9 cellular contexts compared by ENCODE assay signal in genomic region chr10:129958686-129959543, GRCh38. TPM values are rescaled to one million over a fixed set of nuclear protein-coding genes. Genes with fewer than 3 reads are reported as not detected.
A peak's percentile ranks its signal among the peaks of the same experiment; 100 is the strongest.
DNase-seq lines count a peak whose midpoint lies in the region; ATAC-seq and TF ChIP-seq lines count a peak whose summit lies in the region.
"Had no signal": no experiment of that assay in that cellular context is flagged by ENCODE, and none has a peak within 500 bp of the region (broad histone marks: within the 10 kb centered on the region; RNA-seq: fewer than 3 reads in every experiment).

No MANE protein-coding gene starts in this region.

- no peak for TF ChIP-seq CTCF in mesothelial cell of epicardium (IDR thresholded peaks at IDR 0.05; ENCODE audit: unreplicated experiment)
- TF ChIP-seq CTCF in type B pancreatic cell (conservative IDR thresholded peaks at IDR 0.05): no peak

- peak overlapping the region; percentile 13 for H3K27ac Mint-ChIP-seq in activated T-cell treated with anti-CD3 and anti-CD28 coated beads, Interleukin-2, amount 50 U/mL, for 24 hours
- no peak overlapping the region for H3K27ac Mint-ChIP-seq in central memory CD8-positive, alpha-beta T cell (ENCODE audit: low read depth)
- H3K27ac Mint-ChIP-seq in mesothelial cell of epicardium (no peak overlapping the region), type B pancreatic cell (peak overlapping the region; percentile 6)

- H3K4me3 Mint-ChIP-seq in activated T-cell treated with anti-CD3 and anti-CD28 coated beads, Interleukin-2, amount 50 U/mL, for 24 hours: no peak overlapping the region
- H3K4me3 Mint-ChIP-seq in central memory CD8-positive, alpha-beta T cell: peak overlapping the region; percentile 31
- H3K4me3 Mint-ChIP-seq in mesothelial cell of epicardium: peak overlapping the region; percentile 51
- peak overlapping the region; percentile 76 for H3K4me3 Mint-ChIP-seq in type B pancreatic cell

- peaks cover 80% of the 10 kb centered on the region for H3K27me3 Mint-ChIP-seq in activated T-cell treated with anti-CD3 and anti-CD28 coated beads, Interleukin-2, amount 50 U/mL, for 24 hours
- peaks cover 83% of the 10 kb centered on the region for H3K27me3 Mint-ChIP-seq in central memory CD8-positive, alpha-beta T cell
- H3K27me3 Mint-ChIP-seq in mesothelial cell of epicardium (ENCODE audit: low read depth): peaks cover 87% of the 10 kb centered on the region
- peaks cover 84% of the 10 kb centered on the region for H3K27me3 Mint-ChIP-seq in type B pancreatic cell

- no peaks in the 10 kb centered on the region for H3K9me3 Mint-ChIP-seq in activated T-cell treated with anti-CD3 and anti-CD28 coated beads, Interleukin-2, amount 50 U/mL, for 24 hours
- no peaks in the 10 kb centered on the region for H3K9me3 Mint-ChIP-seq in central memory CD8-positive, alpha-beta T cell
- H3K9me3 Mint-ChIP-seq in mesothelial cell of epicardium: no peaks in the 10 kb centered on the region
- H3K9me3 Mint-ChIP-seq in type B pancreatic cell: no peaks in the 10 kb centered on the region

- no peak for ATAC-seq in central memory CD8-positive, alpha-beta T cell (replicated peaks; ENCODE audit: extremely low read depth, poor library complexity, severe bottlenecking)
- ATAC-seq in HG03196 (IDR thresholded peaks at IDR 0.05; ENCODE audit: unreplicated experiment): no peak
- ATAC-seq in HG02852 (IDR thresholded peaks at IDR 0.05; ENCODE audit: unreplicated experiment): no peak

- no peaks in the 10 kb centered on the region for H3K36me3 Mint-ChIP-seq in activated T-cell treated with anti-CD3 and anti-CD28 coated beads, Interleukin-2, amount 50 U/mL, for 24 hours (ENCODE audit: low read depth)
- peaks cover 16% of the 10 kb centered on the region for H3K36me3 Mint-ChIP-seq in central memory CD8-positive, alpha-beta T cell (ENCODE audit: insufficient read depth)
- no peaks in the 10 kb centered on the region for H3K36me3 Mint-ChIP-seq in mesothelial cell of epicardium
- H3K36me3 Mint-ChIP-seq in type B pancreatic cell: peaks cover 8% of the 10 kb centered on the region

- peaks cover 19% of the 10 kb centered on the region for H3K4me1 Mint-ChIP-seq in activated T-cell treated with anti-CD3 and anti-CD28 coated beads, Interleukin-2, amount 50 U/mL, for 24 hours (ENCODE audit: low read depth)
- peaks cover 11% of the 10 kb centered on the region for H3K4me1 Mint-ChIP-seq in central memory CD8-positive, alpha-beta T cell
- H3K4me1 Mint-ChIP-seq in mesothelial cell of epicardium: peaks cover 21% of the 10 kb centered on the region
- peaks cover 47% of the 10 kb centered on the region for H3K4me1 Mint-ChIP-seq in type B pancreatic cell (ENCODE audit: unreplicated experiment)

- peak; percentile 38 for DNase-seq in activated T-cell treated with anti-CD3 and anti-CD28 coated beads, Interleukin-2, amount 50 U/mL, for 24 hours
- DNase-seq in activated T-cell treated with anti-CD3 and anti-CD28 coated beads, Interleukin-2, amount 50 U/mL, for 1 hour: no peak
- DNase-seq in central memory CD8-positive, alpha-beta T cell (ENCODE audit: low spot score in 2 of 2): no peak
- no peak for DNase-seq in mesothelial cell of epicardium (ENCODE audit: low spot score in 2 of 2, unreplicated experiment in 2 of 2)
- no peak for DNase-seq in type B pancreatic cell (ENCODE audit: extremely low spot score, unreplicated experiment)
- DNase-seq in AML-193 (lab: John Stamatoyannopoulos, UW): no peak
- DNase-seq: colonic mucosa had no signal

RNA-seq across cellular contexts. Expression of gene EBF3, which starts 5.2 kb away (rescaled TPM):
- total RNA-seq in mesothelial cell of epicardium (1.1 to 1.4 TPM (median 1.2 TPM) in 3 replicates), type B pancreatic cell (ENCODE audit: low replicate concordance) (0.81 and 26.1 TPM in 2 replicates)

Comparison
In these comparisons a context has a peak if more than half of its experiments do, and no peak if none do; other contexts are left out.
1. H3K27ac Mint-ChIP-seq: peak in activated T-cell treated with anti-CD3 and anti-CD28 coated beads, Interleukin-2, amount 50 U/mL, for 24 hours (single experiment) and type B pancreatic cell (single experiment); none in central memory CD8-positive, alpha-beta T cell (single experiment) and mesothelial cell of epicardium (single experiment).